28 cellular contexts compared by ENCODE assay signal in genomic region chr2:187834787-187835186, GRCh38.
"Had no signal": no experiment of that assay in that cellular context is flagged by ENCODE, and none has a peak within 500 bp of the region (broad histone marks: within the 10 kb centered on the region; RNA-seq: fewer than 3 reads in every experiment).

No MANE protein-coding gene starts in this region.

- H3K27me3 ChIP-seq: colonic mucosa, dorsolateral prefrontal cortex, esophagus muscularis mucosa, esophagus squamous epithelium, foreskin keratinocyte, gastrocnemius medialis, gastroesophageal sphincter, heart left ventricle, heart right ventricle had no signal

- H3K9me3 ChIP-seq: colonic mucosa, esophagus muscularis mucosa, esophagus squamous epithelium, gastrocnemius medialis, gastroesophageal sphincter, heart left ventricle had no signal

- H3K27ac ChIP-seq: colonic mucosa, coronary artery, dorsolateral prefrontal cortex, epithelial cell of prostate, esophagus muscularis mucosa, esophagus squamous epithelium, foreskin keratinocyte, gastrocnemius medialis, gastroesophageal sphincter, heart left ventricle, heart right ventricle had no signal

- H3K4me3 ChIP-seq: colonic mucosa, coronary artery, dorsolateral prefrontal cortex, esophagus muscularis mucosa, esophagus squamous epithelium, gastrocnemius medialis, gastroesophageal sphincter, heart left ventricle, heart right ventricle had no signal

- DNase-seq: colonic mucosa; cortex of kidney; dermis blood vessel endothelial cell; dorsolateral prefrontal cortex; effector CD4-positive, alpha-beta T cell; effector CD8-positive, alpha-beta T cell; effector memory CD4-positive, alpha-beta T cell; effector memory CD8-positive, alpha-beta T cell; endodermal cell; erythroblast; esophagus squamous epithelium; foreskin fibroblast; foreskin keratinocyte; foreskin melanocyte; gastrocnemius medialis; glutamatergic neuron; head of caudate nucleus; heart left ventricle; heart right ventricle had no signal

- H3K36me3 ChIP-seq: colonic mucosa, esophagus muscularis mucosa, esophagus squamous epithelium, gastrocnemius medialis, gastroesophageal sphincter, heart left ventricle, heart right ventricle had no signal

- FAIRE-seq: colon, endometrium, endothelial cell of umbilical vein, frontal cortex had no signal

- H3K4me1 ChIP-seq: colonic mucosa, esophagus muscularis mucosa, esophagus squamous epithelium, foreskin keratinocyte, gastrocnemius medialis, gastroesophageal sphincter, heart left ventricle, heart right ventricle had no signal

- ATAC-seq: effector memory CD8-positive, alpha-beta T cell; esophagus mucosa; foreskin keratinocyte; gastrocnemius medialis; gastroesophageal sphincter; heart left ventricle; heart right ventricle had no signal
